In genomic region chr22:42369250-42370041, GRCh38 we compare ENCODE assay signal across 8 cellular contexts.
DNase-seq lines count a peak whose midpoint lies in the region; ATAC-seq, FAIRE-seq and TF ChIP-seq lines count a peak whose summit lies in the region.

No MANE protein-coding gene starts in this region.

- peak; percentile 95 for FAIRE-seq in GM12891 (lab: Jason Lieb, UNC)

- H3K27ac Mint-ChIP-seq in T-helper 1 cell treated with Interleukin-12 subunit alpha and Interleukin-12 subunit beta and Interleukin-4 antibody, amounts not matched to agents 30 μg/mL and 1 μg/mL, for 36 hours: peak overlapping the region; percentile 41

- no peaks in the 10 kb centered on the region for H3K36me3 Mint-ChIP-seq in T-helper 1 cell treated with Interleukin-12 subunit alpha and Interleukin-12 subunit beta and Interleukin-4 antibody, amounts not matched to agents 30 μg/mL and 1 μg/mL, for 36 hours (ENCODE audit: low read depth)

- DNase-seq in GM12891 (ENCODE audit: insufficient read length, low spot score) (peak; percentile 94), NCI-H1436 (lab: John Stamatoyannopoulos, UW) (peak; percentile 92), right cardiac atrium (peak; percentile 93 to 97 (median 96)), prostate gland (ENCODE audit: low spot score) (peak; percentile 95), ureter (ENCODE audit: low spot score) (peak; percentile 92)

- H3K9me3 ChIP-seq in right cardiac atrium (ENCODE audit: control insufficient read depth, low read length): no peaks in the 10 kb centered on the region
- H3K9me3 ChIP-seq in prostate gland: no peaks in the 10 kb centered on the region

- WGBS in right cardiac atrium: 6% methylated on average over 42 of the region's 42 CpGs
- 10% methylated on average over 25 of the region's 42 CpGs for WGBS in prostate gland

- H3K4me3 ChIP-seq in right cardiac atrium (ENCODE audit: low read length): peak overlapping the region; percentile 37
- H3K4me3 ChIP-seq in prostate gland: peak overlapping the region; percentile 48 to 50

- H3K27me3 ChIP-seq in right cardiac atrium (ENCODE audit: control insufficient read depth, insufficient read depth): no peaks in the 10 kb centered on the region
- H3K27me3 ChIP-seq in prostate gland (replicated peaks; ENCODE audit: insufficient read depth): no peaks in the 10 kb centered on the region

- no peak for TF ChIP-seq CTCF in prostate gland (IDR thresholded peaks at IDR 0.05)

- H3K36me3 ChIP-seq in prostate gland: no peaks in the 10 kb centered on the region

- H3K27me3 Mint-ChIP-seq in T-helper 1 cell treated with Interleukin-12 subunit alpha and Interleukin-12 subunit beta and Interleukin-4 antibody, amounts not matched to agents 30 μg/mL and 1 μg/mL, for 36 hours (ENCODE audit: low read depth): peaks cover 48% of the 10 kb centered on the region

- H3K27ac ChIP-seq in angular gyrus (ENCODE audit: low read depth, low read length) (peak overlapping the region; percentile 6), right cardiac atrium (ENCODE audit: low read length) (peak overlapping the region; percentile 59), prostate gland (peak overlapping the region; percentile 26 to 52)

- intact Hi-C loops in right cardiac atrium (cut with DNase I): no loop called here
- intact Hi-C loops in prostate gland (cut with DNase I): no loop called here

- TF ChIP-seq POLR2A in GM12891 (IDR thresholded peaks at IDR 0.05; ENCODE audit: low read depth, low read length) (no peak), prostate gland (IDR thresholded peaks at IDR 0.05) (peak; percentile 31)

- no peaks in the 10 kb centered on the region for H3K9me3 Mint-ChIP-seq in T-helper 1 cell treated with Interleukin-12 subunit alpha and Interleukin-12 subunit beta and Interleukin-4 antibody, amounts not matched to agents 30 μg/mL and 1 μg/mL, for 36 hours

- H3K4me3 Mint-ChIP-seq in T-helper 1 cell treated with Interleukin-12 subunit alpha and Interleukin-12 subunit beta and Interleukin-4 antibody, amounts not matched to agents 30 μg/mL and 1 μg/mL, for 36 hours: peak overlapping the region; percentile 89

- ATAC-seq in HG02759 (IDR thresholded peaks at IDR 0.05; ENCODE audit: unreplicated experiment) (peak; percentile 95), right cardiac atrium (peak; percentile 97)

- no peaks in the 10 kb centered on the region for H3K4me1 ChIP-seq in right cardiac atrium (ENCODE audit: control insufficient read depth, insufficient read depth, low read length)
- peaks cover 19% of the 10 kb centered on the region for H3K4me1 ChIP-seq in prostate gland (replicated peaks)

- peaks cover 11% of the 10 kb centered on the region for H3K4me1 Mint-ChIP-seq in T-helper 1 cell treated with Interleukin-12 subunit alpha and Interleukin-12 subunit beta and Interleukin-4 antibody, amounts not matched to agents 30 μg/mL and 1 μg/mL, for 36 hours (ENCODE audit: low read depth)

TF ChIP-seq in GM12891, 5 proteins besides CTCF, POLR2A, EP300 and RAD21:
- TF ChIP-seq SPI1 (IDR thresholded peaks at IDR 0.05; ENCODE audit: low read depth, low read length) (no peak), POLR2AphosphoS5 (IDR thresholded peaks at IDR 0.05; ENCODE audit: low read depth, low read length) (no peak), PAX5 (IDR thresholded peaks at IDR 0.05; ENCODE audit: insufficient read depth, low read length, severe bottlenecking) (no peak), POU2F2 (IDR thresholded peaks at IDR 0.05; ENCODE audit: low read depth, low read length) (no peak), TAF1 (IDR thresholded peaks at IDR 0.05; ENCODE audit: low read depth, low read length) (no peak)

Comparison
In these comparisons a context has a peak if more than half of its experiments do, and no peak if none do; other contexts are left out.
1. Peak in every context shown above with its lines: DNase-seq, ATAC-seq, H3K4me3 ChIP-seq and H3K27ac ChIP-seq.
2. H3K27ac ChIP-seq: peak in every context shown above with its lines; median percentile 59 in right cardiac atrium; 39 in prostate gland; 6 in angular gyrus.